Comparison of ENCODE assay signal across 8 cellular contexts in the genomic region with DNA sequence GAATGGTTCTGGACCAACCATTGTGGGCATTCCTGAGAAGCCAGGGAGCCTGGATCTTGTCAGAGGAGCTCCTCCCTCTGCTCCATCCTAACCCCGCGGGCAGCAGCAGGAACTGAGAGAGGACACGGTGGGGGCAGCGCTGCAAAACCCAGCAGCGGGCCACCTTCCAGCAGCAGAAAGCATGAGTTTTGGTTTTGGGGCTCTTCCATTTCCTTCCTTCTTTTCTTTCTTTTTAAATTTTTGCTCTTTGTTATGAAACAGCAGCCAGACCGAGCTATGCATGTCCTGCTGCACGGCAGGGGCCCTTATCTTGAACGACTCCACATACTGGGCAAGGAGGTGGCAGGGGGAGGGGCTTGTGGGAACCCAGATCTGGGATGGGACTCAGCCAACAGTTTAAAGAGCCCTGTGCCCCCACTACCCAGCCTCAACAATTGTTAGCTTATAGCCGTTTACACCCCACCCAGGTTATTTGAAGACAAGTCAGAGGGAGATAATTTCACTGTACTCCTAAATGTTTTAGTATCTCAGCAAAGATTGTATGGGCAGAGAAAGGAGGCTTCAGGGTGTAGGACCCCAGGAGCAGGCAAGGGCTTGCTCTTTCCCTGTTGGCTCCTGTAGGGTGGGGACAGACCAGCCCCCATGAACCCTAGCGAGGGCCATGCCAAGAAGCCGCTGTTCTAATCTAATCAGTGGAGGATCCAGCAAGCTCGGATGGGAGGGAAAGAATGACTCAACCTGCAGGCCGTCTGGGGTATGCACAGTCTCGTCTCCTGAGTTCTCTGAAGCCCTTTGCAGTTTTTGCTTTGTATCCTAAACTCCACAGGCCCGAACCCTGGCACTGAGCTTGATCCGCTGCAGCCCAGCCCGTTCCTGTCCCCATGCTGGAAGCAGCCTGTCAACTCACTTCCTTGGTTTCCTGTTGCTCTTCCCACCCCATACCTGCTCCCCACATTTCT.
A peak's percentile ranks its signal among the peaks of the same experiment; 100 is the strongest.
DNase-seq lines count a peak whose midpoint lies in the region; ATAC-seq, FAIRE-seq and TF ChIP-seq lines count a peak whose summit lies in the region.

No MANE protein-coding gene starts in this region.

- H3K36me3 ChIP-seq in BE2C: no peaks in the 10 kb centered on the region

- H3K9me3 ChIP-seq in BE2C: no peaks in the 10 kb centered on the region

- no peak for ATAC-seq in HG02970 (IDR thresholded peaks at IDR 0.05; ENCODE audit: low FRiP score, unreplicated experiment)

- no peaks in the 10 kb centered on the region for H3K27me3 ChIP-seq in BE2C

- peaks cover 32% of the 10 kb centered on the region for H3K4me1 ChIP-seq in BE2C

- in situ Hi-C loops in GM13976 (cut with MboI; ENCODE audit: low sequenced_read_pairs, unreplicated experiment): no loop called here

- H3K4me1 Mint-ChIP-seq in activated CD4-positive, alpha-beta T cell treated with anti-CD3 and anti-CD28 coated beads, Interleukin-2, amount 10 ng/mL, durations not matched to agents 7 days and 5 days: peaks cover 92% of the 10 kb centered on the region
- H3K4me1 Mint-ChIP-seq in neural crest cell: peaks cover 51% of the 10 kb centered on the region

- H3K27ac Mint-ChIP-seq in activated CD4-positive, alpha-beta T cell treated with anti-CD3 and anti-CD28 coated beads, Interleukin-2, amount 10 ng/mL, durations not matched to agents 7 days and 5 days: peak overlapping the region; percentile 84
- H3K27ac Mint-ChIP-seq in neural crest cell (ENCODE audit: unreplicated experiment): peak overlapping the region; percentile 27

- H3K36me3 Mint-ChIP-seq in activated CD4-positive, alpha-beta T cell treated with anti-CD3 and anti-CD28 coated beads, Interleukin-2, amount 10 ng/mL, durations not matched to agents 7 days and 5 days (ENCODE audit: low read depth): peaks cover 30% of the 10 kb centered on the region
- H3K36me3 Mint-ChIP-seq in neural crest cell (ENCODE audit: low read depth): no peaks in the 10 kb centered on the region

- peak overlapping the region; percentile 65 for H3K4me3 Mint-ChIP-seq in activated CD4-positive, alpha-beta T cell treated with anti-CD3 and anti-CD28 coated beads, Interleukin-2, amount 10 ng/mL, durations not matched to agents 7 days and 5 days
- H3K4me3 Mint-ChIP-seq in neural crest cell: no peak overlapping the region

- FAIRE-seq in HTR-8/SVneo (lab: Jason Lieb, UNC): peak; percentile 57

- peak overlapping the region; percentile 22 for H3K4me3 ChIP-seq in BE2C (ENCODE audit: low read depth, low read length)

- POLR2A ChIA-PET in activated CD4-positive, alpha-beta T cell treated with anti-CD3 and anti-CD28 coated beads, Interleukin-2, amount 10 ng/mL, durations not matched to agents 7 days and 5 days (lab: Charles Lee): interaction anchor here (0.6 kb wide), 2 partner anchors 27 to 280 kb away, joined by 3 read pairs; no protein-coding TSS in a partner anchor

- TF ChIP-seq CTCF in BE2C (IDR thresholded peaks at IDR 0.05; ENCODE audit: low read depth, low read length) (peak; percentile 36; the same call in 1 of the 2 replicates), neural crest cell (conservative IDR thresholded peaks at IDR 0.05) (no peak), GM13976 (IDR thresholded peaks at IDR 0.05; ENCODE audit: borderline replicate concordance, control extremely low read depth, extremely low read depth, insufficient read depth, missing control alignments) (no peak)

- peak; percentile 77 for DNase-seq in BE2C
- DNase-seq in HTR-8/SVneo (ENCODE audit: insufficient read length, low spot score): no peak
- peak; percentile 40 for DNase-seq in activated CD4-positive, alpha-beta T cell treated with anti-CD3 and anti-CD28 coated beads, Interleukin-2, amount 10 ng/mL, durations not matched to agents 7 days and 5 days
- peak; percentile 56 for DNase-seq in fibroblast of gingiva (ENCODE audit: low read depth)
- no peak for DNase-seq in neural crest cell (ENCODE audit: low read depth, low spot score)
- DNase-seq in NCI-H187 treated with DMSO at 0.1 percent for 48 hours (lab: John Stamatoyannopoulos, UW): no peak
- DNase-seq in GM13976 (ENCODE audit: low spot score): no peak

- no peaks in the 10 kb centered on the region for H3K27me3 Mint-ChIP-seq in activated CD4-positive, alpha-beta T cell treated with anti-CD3 and anti-CD28 coated beads, Interleukin-2, amount 10 ng/mL, durations not matched to agents 7 days and 5 days
- H3K27me3 Mint-ChIP-seq in neural crest cell (ENCODE audit: low read depth): no peaks in the 10 kb centered on the region

- CTCF ChIA-PET in activated CD4-positive, alpha-beta T cell treated with anti-CD3 and anti-CD28 coated beads, Interleukin-2, amount 10 ng/mL, durations not matched to agents 7 days and 5 days (lab: Charles Lee): interaction anchor here (0.6 to 1.6 kb wide), 4 partner anchors 9 to 42 kb away, joined by 3 to 5 read pairs (median 4); no protein-coding TSS in a partner anchor

- no peaks in the 10 kb centered on the region for H3K9me3 Mint-ChIP-seq in activated CD4-positive, alpha-beta T cell treated with anti-CD3 and anti-CD28 coated beads, Interleukin-2, amount 10 ng/mL, durations not matched to agents 7 days and 5 days
- no peaks in the 10 kb centered on the region for H3K9me3 Mint-ChIP-seq in neural crest cell

Comparison
In these comparisons a context has a peak if more than half of its experiments do, and no peak if none do; other contexts are left out.
1. DNase-seq: peak in BE2C (single experiment), activated CD4-positive, alpha-beta T cell treated with anti-CD3 and anti-CD28 coated beads, Interleukin-2, amount 10 ng/mL, durations not matched to agents 7 days and 5 days (single experiment) and fibroblast of gingiva (single experiment); none in HTR-8/SVneo (single experiment), neural crest cell (single experiment), NCI-H187 treated with DMSO at 0.1 percent for 48 hours (single experiment) and GM13976 (single experiment).